Comparison of ENCODE assay signal across 8 cellular contexts in genomic region chr2:99140860-99141109, GRCh38. TPM values are rescaled to one million over a fixed set of nuclear protein-coding genes. Genes with fewer than 3 reads are reported as not detected.
DNase-seq lines count a peak whose midpoint lies in the region; ATAC-seq, FAIRE-seq and TF ChIP-seq lines count a peak whose summit lies in the region.

No MANE protein-coding gene starts in this region.

- H3K27me3 ChIP-seq in adrenal gland (no peaks in the 10 kb centered on the region), thoracic aorta (replicated peaks; ENCODE audit: insufficient read depth) (no peaks in the 10 kb centered on the region)

- WGBS in adrenal gland, 4 donors = 0 to 1% (median 0%) methylated on average over 2 to 21 of the region's 21 CpGs

- H3K36me3 ChIP-seq in adrenal gland (replicated peaks in 1 of 2) (no peaks in the 10 kb centered on the region), kidney (ENCODE audit: control insufficient read depth in 1 of 2, insufficient read depth in 2 of 2, low read length in 2 of 2) (no peaks in the 10 kb centered on the region), thoracic aorta (no peaks in the 10 kb centered on the region)

- peak overlapping the region; percentile 30 to 56 for H3K9ac ChIP-seq in kidney (ENCODE audit: low read length in 2 of 2)

- TF ChIP-seq CTCF in CD14-positive monocyte (IDR thresholded peaks at IDR 0.05) (no peak), adrenal gland (IDR thresholded peaks at IDR 0.05) (peak in 1 of 6 experiments; percentile 11), kidney (IDR thresholded peaks at IDR 0.05; ENCODE audit: borderline replicate concordance, extremely low read depth, insufficient read depth) (no peak), thoracic aorta (IDR thresholded peaks at IDR 0.05) (no peak)

- no peak for DNase-seq in CD14-positive monocyte (ENCODE audit: low spot score)
- DNase-seq in adrenal gland = no peak
- no peak for DNase-seq in kidney
- no peak for DNase-seq in thoracic aorta (ENCODE audit: low spot score)
- DNase-seq in cortex of kidney (lab: John Stamatoyannopoulos, UW) = no peak
- DNase-seq in stimulated activated CD4-positive, alpha-beta T cell treated with anti-CD3 and anti-CD28 coated beads, Interleukin-4, amount 100 ng/mL, for 1 hour = no peak

- peak in 1 of 2 donors; percentile 66 for TF ChIP-seq POLR2A in adrenal gland (IDR thresholded peaks at IDR 0.05)

- peaks cover 0 to 15% (median 9%) of the 10 kb centered on the region in 3 donors for H3K27me3 Mint-ChIP-seq in CD14-positive monocyte (ENCODE audit: low read depth in 3 of 3)

- FAIRE-seq in kidney (lab: Jason Lieb, UNC) = no peak

- H3K4me3 Mint-ChIP-seq in CD14-positive monocyte = peak overlapping the region; percentile 96 to 98

- intact Hi-C loops in CD14-positive monocyte (cut with micrococcal nuclease) (loop anchor here in 1 of 2 donors (5.0 kb wide), 1 partner anchor 37 kb away; no protein-coding TSS in a partner anchor), adrenal gland (cut with DNase I) (no loop called here), kidney (cut with DNase I) (no loop called here)

- peak overlapping the region; percentile 33 to 88 (median 70) for H3K27ac Mint-ChIP-seq in CD14-positive monocyte

- H3K4me1 Mint-ChIP-seq in CD14-positive monocyte = peaks cover 48% of the 10 kb centered on the region

- no peaks in the 10 kb centered on the region for H3K36me3 Mint-ChIP-seq in CD14-positive monocyte

- H3K4me3 ChIP-seq in adrenal gland (peak overlapping the region; percentile 35 to 87 (median 74)), kidney (ENCODE audit: low read length in 2 of 2) (peak overlapping the region; percentile 79 to 82), thoracic aorta (peak overlapping the region; percentile 82)

- H3K4me1 ChIP-seq in adrenal gland (replicated peaks in 1 of 2) (peaks cover 6 to 10% of the 10 kb centered on the region in 2 donors), kidney (ENCODE audit: control insufficient read depth in 1 of 2, insufficient read depth in 1 of 2, low read depth in 1 of 2, low read length in 2 of 2) (peaks cover 0 to 5% of the 10 kb centered on the region in 2 donors), thoracic aorta (ENCODE audit: control insufficient read depth in 1 of 2, low read depth in 2 of 2) (peaks cover 0 to 11% of the 10 kb centered on the region in 2 donors)

- no peaks in the 10 kb centered on the region for H3K9me3 ChIP-seq in adrenal gland (replicated peaks in 1 of 3)
- no peaks in the 10 kb centered on the region for H3K9me3 ChIP-seq in kidney (ENCODE audit: control insufficient read depth in 1 of 2, low read length in 2 of 2)
- no peaks in the 10 kb centered on the region for H3K9me3 ChIP-seq in thoracic aorta

- peak; percentile 45 for ATAC-seq in GM19395 (IDR thresholded peaks at IDR 0.05; ENCODE audit: unreplicated experiment)
- ATAC-seq in HG03520 (IDR thresholded peaks at IDR 0.05; ENCODE audit: unreplicated experiment) = peak; percentile 11
- ATAC-seq in thoracic aorta (ENCODE audit: insufficient number of reproducible peaks, low FRiP score, low read depth) = no peak

- H3K27ac ChIP-seq in adrenal gland (peak overlapping the region; percentile 76 to 88 (median 79)), kidney (ENCODE audit: low read depth in 2 of 2, low read length in 2 of 2) (peak overlapping the region; percentile 92 to 95), thoracic aorta (peak overlapping the region; percentile 55 to 67)

- peaks cover 0 to 2% (median 0%) of the 10 kb centered on the region in 7 donors for H3K9me3 Mint-ChIP-seq in CD14-positive monocyte

RNA-seq across cellular contexts. Expression of gene C2orf15, which starts 0.7 kb away (rescaled TPM):
- polyA plus RNA-seq in CD14-positive monocyte (under 1 TPM; 0.11 to 0.29 TPM), adrenal gland (1 to 10 TPM in 1 of 3 donors, under 1 TPM in 2; 0.44 to 1.3 (median 0.88) TPM), kidney (ENCODE audit: insufficient read depth, low read depth, low replicate concordance) (6.6 TPM)
- total RNA-seq in adrenal gland (1 to 10 TPM in 4 of 8 donors, under 1 TPM in 3, not detected in 1; 0.35 to 2.2 (median 1.1) TPM), kidney (6.3 TPM), thoracic aorta (1 to 10 TPM in 1 of 2 donors, not detected in 1; 4.9 TPM)

RNA-seq across cellular contexts. Expression of gene TSGA10, which starts 14.0 kb away (rescaled TPM):
- 1 to 10 TPM in 1 of 2 donors, under 1 TPM in 1; 0.32 to 2.2 TPM for polyA plus RNA-seq in CD14-positive monocyte
- 10 to 100 TPM in 1 of 8 donors, 1 to 10 TPM in 7; 2.3 to 24.1 (median 7.5) TPM for total RNA-seq in adrenal gland
- 1 to 10 TPM; 3.0 to 5.0 (median 4.4) TPM for polyA plus RNA-seq in adrenal gland
- 16.1 TPM for total RNA-seq in kidney
- 5.3 TPM for polyA plus RNA-seq in kidney (ENCODE audit: insufficient read depth, low read depth, low replicate concordance)
- total RNA-seq in thoracic aorta = 1 to 10 TPM in 1 of 2 donors, under 1 TPM in 1; 0.68 to 8.8 TPM

RNA-seq across cellular contexts. Expression of gene LIPT1, which starts 14.0 kb away (rescaled TPM):
- 1 to 10 TPM; 6.1 to 8.2 TPM for polyA plus RNA-seq in CD14-positive monocyte
- 10 to 100 TPM in 2 of 8 donors, 1 to 10 TPM in 6; 4.4 to 11.4 (median 8.9) TPM for total RNA-seq in adrenal gland
- 10 to 100 TPM; 12.6 to 14.7 (median 14.1) TPM for polyA plus RNA-seq in adrenal gland
- total RNA-seq in kidney = 10.3 TPM
- polyA plus RNA-seq in kidney (ENCODE audit: insufficient read depth, low read depth, low replicate concordance) = 12.2 TPM
- 10 to 100 TPM in 1 of 2 donors, 1 to 10 TPM in 1; 9.5 to 13.8 TPM for total RNA-seq in thoracic aorta

RNA-seq across cellular contexts. Expression of gene MITD1, which starts 40.1 kb away (rescaled TPM):
- polyA plus RNA-seq in CD14-positive monocyte (10 to 100 TPM; 24.9 to 33.8 TPM), adrenal gland (10 to 100 TPM; 42.7 to 70.1 (median 51.1) TPM), kidney (ENCODE audit: insufficient read depth, low read depth, low replicate concordance) (38.0 TPM)
- total RNA-seq in adrenal gland (10 to 100 TPM; 14.4 to 36.9 (median 23.0) TPM), kidney (29.1 TPM), thoracic aorta (10 to 100 TPM; 12.0 to 25.9 TPM)

RNA-seq across cellular contexts. Expression of gene MRPL30, which starts 40.2 kb away (rescaled TPM):
- polyA plus RNA-seq in CD14-positive monocyte (10 to 100 TPM in 1 of 2 donors, 1 to 10 TPM in 1; 9.7 to 14.2 TPM), adrenal gland (10 to 100 TPM; 16.8 to 51.5 (median 17.4) TPM), kidney (ENCODE audit: insufficient read depth, low read depth, low replicate concordance) (31.2 TPM)
- total RNA-seq in adrenal gland (10 to 100 TPM; 25.4 to 38.1 (median 30.5) TPM), kidney (24.6 TPM), thoracic aorta (10 to 100 TPM in 1 of 2 donors, 1 to 10 TPM in 1; 8.9 to 24.5 TPM)
